Comparison of ENCODE assay signal across 8 cellular contexts in genomic region chr6:84227044-84227433, GRCh38.
A peak's percentile ranks its signal among the peaks of the same experiment; 100 is the strongest.
DNase-seq lines count a peak whose midpoint lies in the region; ATAC-seq lines count a peak whose summit lies in the region.

No MANE protein-coding gene starts in this region.

- peak overlapping the region; percentile 37 for H3K9ac ChIP-seq in rectal smooth muscle tissue (ENCODE audit: low read length)

- peaks cover 16% of the 10 kb centered on the region for H3K4me1 Mint-ChIP-seq in T-helper 2 cell treated with Interferon-gamma antibody and Interleukin-4, amounts not matched to agents 5 μg/mL and 100 μg/mL, for 36 hours (ENCODE audit: low read depth)

- H3K9me3 Mint-ChIP-seq in T-helper 2 cell treated with Interferon-gamma antibody and Interleukin-4, amounts not matched to agents 5 μg/mL and 100 μg/mL, for 36 hours = no peaks in the 10 kb centered on the region

- peak overlapping the region; percentile 77 for H3K27ac Mint-ChIP-seq in T-helper 2 cell treated with Interferon-gamma antibody and Interleukin-4, amounts not matched to agents 5 μg/mL and 100 μg/mL, for 36 hours

- H3K27me3 Mint-ChIP-seq in T-helper 2 cell treated with Interferon-gamma antibody and Interleukin-4, amounts not matched to agents 5 μg/mL and 100 μg/mL, for 36 hours (ENCODE audit: low read depth) = peaks cover 10% of the 10 kb centered on the region

- H3K27ac ChIP-seq in rectal smooth muscle tissue (ENCODE audit: low read depth, low read length) = peak overlapping the region; percentile 70

- H3K36me3 ChIP-seq in rectal smooth muscle tissue (ENCODE audit: control insufficient read depth, insufficient read depth, low read length) = no peaks in the 10 kb centered on the region

- H3K4me1 ChIP-seq in rectal smooth muscle tissue (ENCODE audit: control insufficient read depth, insufficient read depth, low read length) = no peaks in the 10 kb centered on the region

- H3K36me3 Mint-ChIP-seq in T-helper 2 cell treated with Interferon-gamma antibody and Interleukin-4, amounts not matched to agents 5 μg/mL and 100 μg/mL, for 36 hours (ENCODE audit: low read depth) = no peaks in the 10 kb centered on the region

- H3K27me3 ChIP-seq in rectal smooth muscle tissue (ENCODE audit: control insufficient read depth, insufficient read depth, low read length) = no peaks in the 10 kb centered on the region

- ATAC-seq in GM18498 (IDR thresholded peaks at IDR 0.05; ENCODE audit: unreplicated experiment) (peak; percentile 16), HG02588 (IDR thresholded peaks at IDR 0.05; ENCODE audit: unreplicated experiment) (peak; percentile 5), GM19455 (IDR thresholded peaks at IDR 0.05; ENCODE audit: unreplicated experiment) (no peak)

- no peak for DNase-seq in T-helper 2 cell treated with Interferon-gamma antibody and Interleukin-4, amounts not matched to agents 5 μg/mL and 100 μg/mL, for 36 hours (ENCODE audit: low spot score)
- peak; percentile 4 for DNase-seq in germinal center (ENCODE audit: low spot score)
- no peak for DNase-seq in DMS79 treated with DMSO at 0.1 percent for 48 hours (lab: John Stamatoyannopoulos, UW)
- DNase-seq in NCI-H510A (lab: John Stamatoyannopoulos, UW) = no peak

- peak overlapping the region; percentile 98 for H3K4me3 Mint-ChIP-seq in T-helper 2 cell treated with Interferon-gamma antibody and Interleukin-4, amounts not matched to agents 5 μg/mL and 100 μg/mL, for 36 hours

- peak overlapping the region; percentile 92 for H3K4me3 ChIP-seq in rectal smooth muscle tissue (ENCODE audit: low read length)
